ENCODE assay signal across 19 cellular contexts in genomic region chr17:83156408-83156807, GRCh38.
A peak's percentile ranks its signal among the peaks of the same experiment; 100 is the strongest.
DNase-seq lines count a peak whose midpoint lies in the region; ATAC-seq and TF ChIP-seq lines count a peak whose summit lies in the region.
"Had no signal": no experiment of that assay in that cellular context is flagged by ENCODE, and none has a peak within 500 bp of the region (broad histone marks: within the 10 kb centered on the region; RNA-seq: fewer than 3 reads in every experiment).

No MANE protein-coding gene starts in this region.

- H3K27ac Mint-ChIP-seq in CD14-positive monocyte (peak overlapping the region in 6 of 7 donors; percentile 93 to 97 (median 95)), chondrocyte (ENCODE audit: unreplicated experiment) (no peak overlapping the region)
- no peak overlapping the region for H3K27ac Mint-ChIP-seq in effector memory CD8-positive, alpha-beta T cell
- H3K27ac Mint-ChIP-seq: H9 had no signal

- ATAC-seq in sciatic nerve = no peak
- ATAC-seq in effector memory CD8-positive, alpha-beta T cell (replicated peaks) = no peak
- no peak for ATAC-seq in stimulated activated naive CD8-positive, alpha-beta T cell treated with anti-CD3 and anti-CD28 coated beads, Interleukin-15, Interleukin-2, amounts not matched to agents 100 U/mL and 50 U/mL, for 24 hours

- TF ChIP-seq CTCF in CD14-positive monocyte (IDR thresholded peaks at IDR 0.05) (no peak), chondrocyte (IDR thresholded peaks at IDR 0.05) (no peak)

- H3K27me3 Mint-ChIP-seq in CD14-positive monocyte (ENCODE audit: low read depth in 3 of 3) = peaks cover 6 to 10% (median 6%) of the 10 kb centered on the region in 3 donors
- H3K27me3 Mint-ChIP-seq in chondrocyte (ENCODE audit: low read depth) = peaks cover 4% of the 10 kb centered on the region
- H3K27me3 Mint-ChIP-seq in effector memory CD8-positive, alpha-beta T cell = peaks cover 21 to 43% of the 10 kb centered on the region in 2 donors

- peak; percentile 1 for DNase-seq in Ammon's horn (ENCODE audit: low spot score)
- no peak for DNase-seq in CD14-positive monocyte (ENCODE audit: low spot score)
- DNase-seq in chondrocyte (ENCODE audit: low spot score) = peak; percentile 13
- peak; percentile 32 for DNase-seq in sciatic nerve (ENCODE audit: low spot score)
- no peak for DNase-seq in OCI-M1 (lab: John Stamatoyannopoulos, UW)
- DNase-seq in effector memory CD8-positive, alpha-beta T cell = no peak
- no peak for DNase-seq in stimulated activated naive CD8-positive, alpha-beta T cell treated with anti-CD3 and anti-CD28 coated beads, Interleukin-15, Interleukin-2, amounts not matched to agents 100 U/mL and 50 U/mL, for 24 hours
- no peak for DNase-seq in effector CD8-positive, alpha-beta T cell (lab: John Stamatoyannopoulos, UW)
- DNase-seq: BE2C, DMS153, EL, Karpas-422, MM.1S, NCI-H1105, NCI-H187 treated with DMSO at 0.1 percent for 48 hours, NCI-H446 treated with DMSO at 0.1 percent for 48 hours, NCI-H774, SIG-M5 had no signal

- H3K9me3 Mint-ChIP-seq in CD14-positive monocyte (peaks cover 0 to 11% (median 2%) of the 10 kb centered on the region in 7 donors), chondrocyte (ENCODE audit: low read depth) (no peaks in the 10 kb centered on the region)
- no peaks in the 10 kb centered on the region for H3K9me3 Mint-ChIP-seq in effector memory CD8-positive, alpha-beta T cell

- H3K4me1 Mint-ChIP-seq in CD14-positive monocyte (peaks cover 47% of the 10 kb centered on the region), chondrocyte (ENCODE audit: low read depth) (peaks cover 37% of the 10 kb centered on the region)
- H3K4me1 Mint-ChIP-seq in effector memory CD8-positive, alpha-beta T cell (ENCODE audit: low read depth in 2 of 2) = peaks cover 0 to 5% of the 10 kb centered on the region in 2 donors

- H3K4me3 Mint-ChIP-seq in CD14-positive monocyte = peak overlapping the region in 1 of 2 donors; percentile 43
- H3K4me3 Mint-ChIP-seq in chondrocyte (ENCODE audit: unreplicated experiment) = no peak overlapping the region
- H3K4me3 Mint-ChIP-seq in effector memory CD8-positive, alpha-beta T cell = no peak overlapping the region
- H3K4me3 Mint-ChIP-seq: H9 had no signal

- peaks cover 21 to 22% of the 10 kb centered on the region in 2 donors for H3K36me3 Mint-ChIP-seq in CD14-positive monocyte
- H3K36me3 Mint-ChIP-seq in chondrocyte (ENCODE audit: low read depth) = no peaks in the 10 kb centered on the region
- H3K36me3 Mint-ChIP-seq in effector memory CD8-positive, alpha-beta T cell (ENCODE audit: insufficient read depth) = peaks cover 2% of the 10 kb centered on the region

- intact Hi-C loops in CD14-positive monocyte (cut with micrococcal nuclease) (loop anchor here in 1 of 2 donors (5.0 kb wide), 1 partner anchor 34 kb away; no protein-coding TSS in a partner anchor), sciatic nerve (cut with DNase I) (no loop called here)

Comparison
In these comparisons a context has a peak if more than half of its experiments do, and no peak if none do; other contexts are left out.
1. DNase-seq: peak in Ammon's horn (single experiment), chondrocyte (single experiment) and sciatic nerve (single experiment); none in CD14-positive monocyte (single experiment), OCI-M1 (single experiment), effector memory CD8-positive, alpha-beta T cell (0 of 3), stimulated activated naive CD8-positive, alpha-beta T cell treated with anti-CD3 and anti-CD28 coated beads, Interleukin-15, Interleukin-2, amounts not matched to agents 100 U/mL and 50 U/mL, for 24 hours (single experiment) and effector CD8-positive, alpha-beta T cell (single experiment).
2. H3K27ac Mint-ChIP-seq: peak in CD14-positive monocyte (6 of 7); none in chondrocyte (single experiment) and effector memory CD8-positive, alpha-beta T cell (0 of 2).